Comparison of ENCODE assay signal across 9 cellular contexts in the genomic region with DNA sequence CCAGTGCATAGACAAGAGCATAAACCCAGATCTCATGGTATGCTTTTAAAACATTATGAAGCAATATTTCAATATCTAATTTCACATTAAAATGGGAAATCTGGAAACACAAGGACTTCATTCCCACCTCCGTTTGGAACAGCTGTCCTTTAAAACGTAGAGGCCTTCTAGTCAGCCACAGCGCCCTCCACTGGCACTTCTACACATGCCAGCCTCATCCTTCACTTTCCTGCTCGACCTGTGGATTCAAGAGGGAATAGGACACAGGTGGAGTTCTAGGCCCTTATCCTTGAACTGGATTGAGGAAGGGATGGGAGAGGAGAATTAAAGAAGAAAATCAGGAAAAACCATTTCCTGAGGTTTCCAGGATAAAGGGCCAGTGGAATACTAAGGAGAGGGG.
DNase-seq lines count a peak whose midpoint lies in the region; ATAC-seq and TF ChIP-seq lines count a peak whose summit lies in the region.
"Had no signal": no experiment of that assay in that cellular context is flagged by ENCODE, and none has a peak within 500 bp of the region (broad histone marks: within the 10 kb centered on the region; RNA-seq: fewer than 3 reads in every experiment).

No MANE protein-coding gene starts in this region.

- peak overlapping the region; percentile 85 for H3K27ac ChIP-seq in CD4-positive, CD25-positive, alpha-beta regulatory T cell (ENCODE audit: insufficient read depth, low read length, poor library complexity, severe bottlenecking)
- no peak overlapping the region for H3K27ac ChIP-seq in PC-9

- TF ChIP-seq CTCF in GM20000 (IDR thresholded peaks at IDR 0.05; ENCODE audit: extremely low read depth, missing control alignments) (peak; percentile 63), mucosa of descending colon (IDR thresholded peaks at IDR 0.05) (no peak), PC-9 (conservative IDR thresholded peaks at IDR 0.05) (no peak; the same call in 1 of the 2 replicates)

- H3K4me1 Mint-ChIP-seq in CD4-positive, CD25-positive, alpha-beta regulatory T cell, result peaks cover 21 to 64% (median 45%) of the 10 kb centered on the region in 4 donors
- H3K4me1 Mint-ChIP-seq in activated T-helper 2 cell treated with anti-CD3 and anti-CD28 coated beads, Interferon-gamma antibody, Interleukin-2, Interleukin-4, amounts not matched to agents 10 μg/mL and 5 μg/mL and 100 μg/mL, durations not matched to agents 14 hours and 24 hours and 36 hours (ENCODE audit: low read depth), result peaks cover 41% of the 10 kb centered on the region

- DNase-seq in CD4-positive, CD25-positive, alpha-beta regulatory T cell, result no peak
- peak; percentile 25 for DNase-seq in GM20000 (ENCODE audit: low spot score)
- DNase-seq in activated T-helper 2 cell treated with anti-CD3 and anti-CD28 coated beads, Interferon-gamma antibody, Interleukin-2, Interleukin-4, amounts not matched to agents 10 μg/mL and 5 μg/mL and 100 μg/mL, durations not matched to agents 14 hours and 24 hours and 36 hours (ENCODE audit: low spot score), result no peak
- DNase-seq in lung microvascular endothelial cell (ENCODE audit: low read depth in 2 of 2), result peak; percentile 5 to 29
- no peak for DNase-seq in mucosa of descending colon
- no peak for DNase-seq in PC-9
- DNase-seq in activated CD4-positive, CD25-positive, alpha-beta regulatory T cell (lab: John Stamatoyannopoulos, UW), result no peak
- DNase-seq: SW 1271 had no signal

- no peaks in the 10 kb centered on the region for H4K20me1 ChIP-seq in PC-9 (ENCODE audit: insufficient read depth)

- no peaks in the 10 kb centered on the region for H3K27me3 Mint-ChIP-seq in CD4-positive, CD25-positive, alpha-beta regulatory T cell
- H3K27me3 Mint-ChIP-seq in activated T-helper 2 cell treated with anti-CD3 and anti-CD28 coated beads, Interferon-gamma antibody, Interleukin-2, Interleukin-4, amounts not matched to agents 10 μg/mL and 5 μg/mL and 100 μg/mL, durations not matched to agents 14 hours and 24 hours and 36 hours (ENCODE audit: low read depth), result no peaks in the 10 kb centered on the region

- H3K4me3 Mint-ChIP-seq in CD4-positive, CD25-positive, alpha-beta regulatory T cell, result peak overlapping the region; percentile 10 to 82 (median 58)
- H3K4me3 Mint-ChIP-seq in activated T-helper 2 cell treated with anti-CD3 and anti-CD28 coated beads, Interferon-gamma antibody, Interleukin-2, Interleukin-4, amounts not matched to agents 10 μg/mL and 5 μg/mL and 100 μg/mL, durations not matched to agents 14 hours and 24 hours and 36 hours (ENCODE audit: low read depth), result peak overlapping the region; percentile 26

- ATAC-seq in CD4-positive, CD25-positive, alpha-beta regulatory T cell (ENCODE audit: low read depth in 2 of 2), result no peak
- no peak for ATAC-seq in HG03342 (IDR thresholded peaks at IDR 0.05; ENCODE audit: unreplicated experiment)
- ATAC-seq in mucosa of descending colon, result no peak

- peaks cover 23% of the 10 kb centered on the region for H3K4me1 ChIP-seq in CD4-positive, CD25-positive, alpha-beta regulatory T cell (ENCODE audit: control insufficient read depth, insufficient read depth, low read length, poor library complexity, severe bottlenecking)
- no peaks in the 10 kb centered on the region for H3K4me1 ChIP-seq in mucosa of descending colon (ENCODE audit: low read depth)
- peaks cover 9% of the 10 kb centered on the region for H3K4me1 ChIP-seq in PC-9 (replicated peaks; ENCODE audit: insufficient read depth)

- H3K9me3 Mint-ChIP-seq in CD4-positive, CD25-positive, alpha-beta regulatory T cell, result no peaks in the 10 kb centered on the region
- no peaks in the 10 kb centered on the region for H3K9me3 Mint-ChIP-seq in activated T-helper 2 cell treated with anti-CD3 and anti-CD28 coated beads, Interferon-gamma antibody, Interleukin-2, Interleukin-4, amounts not matched to agents 10 μg/mL and 5 μg/mL and 100 μg/mL, durations not matched to agents 14 hours and 24 hours and 36 hours

- BruUV-seq in PC-9 (replicated peaks; lab: Mats Ljungman, UMichigan), result no TSS peak

- H3K79me2 ChIP-seq in PC-9 (ENCODE audit: low read depth), result no peaks in the 10 kb centered on the region

- no peaks in the 10 kb centered on the region for H3K9me3 ChIP-seq in CD4-positive, CD25-positive, alpha-beta regulatory T cell (ENCODE audit: control insufficient read depth in 2 of 2, low read length in 2 of 2)
- no peaks in the 10 kb centered on the region for H3K9me3 ChIP-seq in mucosa of descending colon
- H3K9me3 ChIP-seq in PC-9 (ENCODE audit: insufficient read depth, low read depth), result no peaks in the 10 kb centered on the region

- H3K4me2 ChIP-seq in PC-9, result no peak overlapping the region

- CTCF ChIA-PET in PC-9 (lab: Charles Lee), result interaction anchor here (0.7 kb wide), 1 partner anchor 983 kb away, joined by 3 read pairs; no protein-coding TSS in a partner anchor

- intact Hi-C loops in activated T-helper 2 cell treated with anti-CD3 and anti-CD28 coated beads, Interferon-gamma antibody, Interleukin-2, Interleukin-4, amounts not matched to agents 10 μg/mL and 5 μg/mL and 100 μg/mL, durations not matched to agents 14 hours and 24 hours and 36 hours (cut with micrococcal nuclease), result loop anchor here (10.0 kb wide), 1 partner anchor 110 kb away; no protein-coding TSS in a partner anchor
- intact Hi-C loops in mucosa of descending colon (cut with DNase I, micrococcal nuclease) (no loop called here), PC-9 (cut with micrococcal nuclease; ENCODE audit: unreplicated experiment) (no loop called here)

- H3K36me3 Mint-ChIP-seq in CD4-positive, CD25-positive, alpha-beta regulatory T cell, result no peaks in the 10 kb centered on the region
- H3K36me3 Mint-ChIP-seq in activated T-helper 2 cell treated with anti-CD3 and anti-CD28 coated beads, Interferon-gamma antibody, Interleukin-2, Interleukin-4, amounts not matched to agents 10 μg/mL and 5 μg/mL and 100 μg/mL, durations not matched to agents 14 hours and 24 hours and 36 hours (ENCODE audit: low read depth), result peaks cover 6% of the 10 kb centered on the region

- no peaks in the 10 kb centered on the region for H3K36me3 ChIP-seq in CD4-positive, CD25-positive, alpha-beta regulatory T cell (ENCODE audit: control insufficient read depth, insufficient read depth, low read length)
- H3K36me3 ChIP-seq in mucosa of descending colon (ENCODE audit: low read depth), result no peaks in the 10 kb centered on the region
- no peaks in the 10 kb centered on the region for H3K36me3 ChIP-seq in PC-9 (ENCODE audit: low read depth)

- peak overlapping the region; percentile 76 to 90 (median 85) for H3K27ac Mint-ChIP-seq in CD4-positive, CD25-positive, alpha-beta regulatory T cell
- H3K27ac Mint-ChIP-seq in activated T-helper 2 cell treated with anti-CD3 and anti-CD28 coated beads, Interferon-gamma antibody, Interleukin-2, Interleukin-4, amounts not matched to agents 10 μg/mL and 5 μg/mL and 100 μg/mL, durations not matched to agents 14 hours and 24 hours and 36 hours, result peak overlapping the region; percentile 85

- H3K9me2 ChIP-seq in PC-9 (ENCODE audit: insufficient read depth), result no peaks in the 10 kb centered on the region

- H3K27me3 ChIP-seq in CD4-positive, CD25-positive, alpha-beta regulatory T cell (ENCODE audit: control insufficient read depth, insufficient read depth, low read length), result no peaks in the 10 kb centered on the region
- no peaks in the 10 kb centered on the region for H3K27me3 ChIP-seq in PC-9 (ENCODE audit: insufficient read depth, low read depth)

- H3K4me3 ChIP-seq in CD4-positive, CD25-positive, alpha-beta regulatory T cell (ENCODE audit: low read depth, low read length), result peak overlapping the region; percentile 75
- H3K4me3 ChIP-seq in mucosa of descending colon, result no peak overlapping the region
- H3K4me3 ChIP-seq in PC-9, result no peak overlapping the region

- H2AFZ ChIP-seq in PC-9, result no peak overlapping the region

- POLR2A ChIA-PET in PC-9 (lab: Charles Lee; ENCODE audit: unreplicated experiment), result no interaction called here

- peaks cover under 1% of the 10 kb centered on the region; the same call in 1 of the 2 replicates for H3F3A ChIP-seq in PC-9 (ENCODE audit: insufficient read depth, low read depth)

Comparison
In these comparisons a context has a peak if more than half of its experiments do, and no peak if none do; other contexts are left out.
1. DNase-seq: peak in GM20000 (single experiment) and lung microvascular endothelial cell (2 of 2); none in CD4-positive, CD25-positive, alpha-beta regulatory T cell (0 of 3), activated T-helper 2 cell treated with anti-CD3 and anti-CD28 coated beads, Interferon-gamma antibody, Interleukin-2, Interleukin-4, amounts not matched to agents 10 μg/mL and 5 μg/mL and 100 μg/mL, durations not matched to agents 14 hours and 24 hours and 36 hours (single experiment), mucosa of descending colon (0 of 3), PC-9 (0 of 2) and activated CD4-positive, CD25-positive, alpha-beta regulatory T cell (0 of 4).